Comparison of ENCODE assay signal across 15 cellular contexts in the genomic region with DNA sequence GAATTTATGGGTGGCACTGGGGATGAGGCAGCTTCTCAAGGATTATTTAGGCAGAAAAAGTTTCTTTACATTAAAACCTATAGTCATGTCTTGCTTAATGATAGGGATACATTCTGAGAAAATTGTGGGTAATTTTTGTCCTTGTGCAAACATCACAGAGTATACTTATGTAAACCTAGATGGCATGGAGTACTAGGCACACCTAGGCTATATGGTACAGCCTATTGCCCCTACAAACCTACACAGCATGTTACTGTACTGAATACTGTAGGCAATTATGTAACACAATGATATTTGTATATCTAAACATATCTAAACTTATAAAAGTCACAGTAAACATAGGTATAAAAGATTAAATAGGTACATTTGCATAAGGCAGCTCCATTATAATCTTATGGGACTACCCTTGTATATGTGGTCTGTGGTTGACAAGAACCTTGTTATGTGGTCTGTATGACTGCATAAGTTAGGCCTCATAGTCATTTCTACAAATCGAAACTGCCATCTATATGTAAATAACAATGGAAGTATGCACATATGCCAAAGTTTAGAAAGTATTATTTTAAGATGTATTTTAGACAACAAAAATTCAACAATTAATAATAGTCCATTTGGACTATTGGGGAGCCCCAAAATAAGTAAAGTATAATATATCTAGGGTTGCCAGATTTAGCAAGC.
DNase-seq lines count a peak whose midpoint lies in the region; ATAC-seq and TF ChIP-seq lines count a peak whose summit lies in the region.
"Had no signal": no experiment of that assay in that cellular context is flagged by ENCODE, and none has a peak within 500 bp of the region (broad histone marks: within the 10 kb centered on the region; RNA-seq: fewer than 3 reads in every experiment).

No MANE protein-coding gene starts in this region.

- peak; percentile 48 for DNase-seq in Jurkat, Clone E6-1 (ENCODE audit: low read depth, low spot score)
- peak in 4 of 9 donors; percentile 18 to 47 (median 22) for DNase-seq in naive thymus-derived CD4-positive, alpha-beta T cell
- no peak for DNase-seq in neural progenitor cell (ENCODE audit: low spot score)
- DNase-seq in activated naive CD4-positive, alpha-beta T cell treated with anti-CD3 and anti-CD28 coated beads, Interleukin-2, amount 10 ng/mL, durations not matched to agents 7 days and 5 days: no peak
- DNase-seq in stimulated activated CD4-positive, alpha-beta T cell treated with anti-CD3 and anti-CD28 coated beads, Interleukin-4, amount 100 ng/mL, for 24 hours: no peak
- DNase-seq: amygdala, dermis blood vessel endothelial cell, hypothalamus, NCI-H1092 treated with DMSO at 0.1 percent for 48 hours, NCI-H510A had no signal

- H3K79me2 ChIP-seq in neural progenitor cell (ENCODE audit: low read depth): no peaks in the 10 kb centered on the region

- no peak overlapping the region for H3K27ac ChIP-seq in naive thymus-derived CD4-positive, alpha-beta T cell (ENCODE audit: low read depth, low read length)
- H3K27ac ChIP-seq in neural progenitor cell: no peak overlapping the region

- no peaks in the 10 kb centered on the region for H3F3A ChIP-seq in neural progenitor cell (ENCODE audit: low read depth)

- H3K27me3 Mint-ChIP-seq in naive thymus-derived CD4-positive, alpha-beta T cell: no peaks in the 10 kb centered on the region
- peaks cover 3% of the 10 kb centered on the region for H3K27me3 Mint-ChIP-seq in neural progenitor cell (ENCODE audit: insufficient read depth, low read depth)
- H3K27me3 Mint-ChIP-seq in activated naive CD4-positive, alpha-beta T cell treated with anti-CD3 and anti-CD28 coated beads, Interleukin-2, amount 10 ng/mL, durations not matched to agents 7 days and 5 days: no peaks in the 10 kb centered on the region

- H3K9ac ChIP-seq in neural progenitor cell: no peak overlapping the region

- intact Hi-C loops in naive thymus-derived CD4-positive, alpha-beta T cell (cut with micrococcal nuclease): loop anchor here in 1 of 2 donors (2.0 kb wide), 1 partner anchor 16 kb away; no protein-coding TSS in a partner anchor

- CTCF ChIA-PET in naive thymus-derived CD4-positive, alpha-beta T cell (lab: Charles Lee): no interaction called here
- CTCF ChIA-PET in activated naive CD4-positive, alpha-beta T cell treated with anti-CD3 and anti-CD28 coated beads, Interleukin-2, amount 10 ng/mL, durations not matched to agents 7 days and 5 days (lab: Charles Lee): interaction anchor here (1.2 kb wide), 1 partner anchor 16 kb away, joined by 3 read pairs; no protein-coding TSS in a partner anchor

- no peaks in the 10 kb centered on the region for H4K20me1 ChIP-seq in neural progenitor cell (ENCODE audit: low read depth)

- no peaks in the 10 kb centered on the region for H3K27me3 ChIP-seq in naive thymus-derived CD4-positive, alpha-beta T cell (ENCODE audit: control insufficient read depth in 2 of 2, insufficient read depth in 2 of 2, low read length in 2 of 2)
- H3K27me3 ChIP-seq in neural progenitor cell: no peaks in the 10 kb centered on the region

- ATAC-seq in GM18870 (IDR thresholded peaks at IDR 0.05; ENCODE audit: unreplicated experiment) (peak; percentile 65), HG02642 (IDR thresholded peaks at IDR 0.05; ENCODE audit: poor library complexity, unreplicated experiment) (peak; percentile 50)
- ATAC-seq in naive thymus-derived CD4-positive, alpha-beta T cell: peak; percentile 78
- ATAC-seq: Right ventricle myocardium inferior had no signal

- no peaks in the 10 kb centered on the region for H3K9me3 ChIP-seq in naive thymus-derived CD4-positive, alpha-beta T cell (ENCODE audit: control insufficient read depth in 2 of 3, low read length in 3 of 3)
- H3K9me3 ChIP-seq in neural progenitor cell (ENCODE audit: low read depth): no peaks in the 10 kb centered on the region

- peaks cover 2 to 28% (median 16%) of the 10 kb centered on the region in 7 donors for H3K4me1 Mint-ChIP-seq in naive thymus-derived CD4-positive, alpha-beta T cell
- no peaks in the 10 kb centered on the region for H3K4me1 Mint-ChIP-seq in neural progenitor cell
- peaks cover 15% of the 10 kb centered on the region for H3K4me1 Mint-ChIP-seq in activated naive CD4-positive, alpha-beta T cell treated with anti-CD3 and anti-CD28 coated beads, Interleukin-2, amount 10 ng/mL, durations not matched to agents 7 days and 5 days
- H3K4me1 Mint-ChIP-seq: CD14-positive monocyte had no signal

- no peaks in the 10 kb centered on the region for H3K36me3 ChIP-seq in naive thymus-derived CD4-positive, alpha-beta T cell (ENCODE audit: control insufficient read depth in 2 of 3, insufficient read depth in 3 of 3, low read length in 3 of 3)
- H3K36me3 ChIP-seq in neural progenitor cell: no peaks in the 10 kb centered on the region

- no peak overlapping the region for H3K4me2 ChIP-seq in neural progenitor cell

- peaks cover 0 to 13% (median 3%) of the 10 kb centered on the region in 11 donors for H3K9me3 Mint-ChIP-seq in naive thymus-derived CD4-positive, alpha-beta T cell
- no peaks in the 10 kb centered on the region for H3K9me3 Mint-ChIP-seq in neural progenitor cell
- H3K9me3 Mint-ChIP-seq in activated naive CD4-positive, alpha-beta T cell treated with anti-CD3 and anti-CD28 coated beads, Interleukin-2, amount 10 ng/mL, durations not matched to agents 7 days and 5 days: no peaks in the 10 kb centered on the region

- POLR2A ChIA-PET in naive thymus-derived CD4-positive, alpha-beta T cell (lab: Charles Lee): no interaction called here

- TF ChIP-seq CTCF in neural progenitor cell (IDR thresholded peaks at IDR 0.05): no peak

- no peak overlapping the region for H2AFZ ChIP-seq in neural progenitor cell (replicated peaks)

- H3K4me3 ChIP-seq in Jurkat, Clone E6-1 (ENCODE audit: low read length): no peak overlapping the region
- H3K4me3 ChIP-seq in naive thymus-derived CD4-positive, alpha-beta T cell (ENCODE audit: low read length): no peak overlapping the region
- H3K4me3 ChIP-seq in neural progenitor cell: no peak overlapping the region

- no peak overlapping the region for H3K27ac Mint-ChIP-seq in naive thymus-derived CD4-positive, alpha-beta T cell
- H3K27ac Mint-ChIP-seq in neural progenitor cell: no peak overlapping the region
- H3K27ac Mint-ChIP-seq in activated naive CD4-positive, alpha-beta T cell treated with anti-CD3 and anti-CD28 coated beads, Interleukin-2, amount 10 ng/mL, durations not matched to agents 7 days and 5 days: no peak overlapping the region
- H3K27ac Mint-ChIP-seq: CD14-positive monocyte had no signal

- no peaks in the 10 kb centered on the region for H3K36me3 Mint-ChIP-seq in naive thymus-derived CD4-positive, alpha-beta T cell
- H3K36me3 Mint-ChIP-seq in neural progenitor cell: no peaks in the 10 kb centered on the region
- H3K36me3 Mint-ChIP-seq in activated naive CD4-positive, alpha-beta T cell treated with anti-CD3 and anti-CD28 coated beads, Interleukin-2, amount 10 ng/mL, durations not matched to agents 7 days and 5 days: no peaks in the 10 kb centered on the region
- H3K36me3 Mint-ChIP-seq: CD14-positive monocyte had no signal

- H3K4me3 Mint-ChIP-seq in naive thymus-derived CD4-positive, alpha-beta T cell: no peak overlapping the region
- no peak overlapping the region for H3K4me3 Mint-ChIP-seq in neural progenitor cell
- H3K4me3 Mint-ChIP-seq in activated naive CD4-positive, alpha-beta T cell treated with anti-CD3 and anti-CD28 coated beads, Interleukin-2, amount 10 ng/mL, durations not matched to agents 7 days and 5 days: no peak overlapping the region
- H3K4me3 Mint-ChIP-seq: CD14-positive monocyte, neural crest cell had no signal

- H3K4me1 ChIP-seq in naive thymus-derived CD4-positive, alpha-beta T cell (ENCODE audit: control insufficient read depth in 2 of 2, insufficient read depth in 2 of 2, low read length in 2 of 2): peaks cover 0 to 13% of the 10 kb centered on the region in 2 donors
- no peaks in the 10 kb centered on the region for H3K4me1 ChIP-seq in neural progenitor cell
